Comparison of ENCODE assay signal across 8 cellular contexts in genomic region chr15:89575656-89576416, GRCh38. TPM values are rescaled to one million over a fixed set of nuclear protein-coding genes. Genes with fewer than 3 reads are reported as not detected.
A peak's percentile ranks its signal among the peaks of the same experiment; 100 is the strongest.
DNase-seq lines count a peak whose midpoint lies in the region; ATAC-seq and TF ChIP-seq lines count a peak whose summit lies in the region.

No MANE protein-coding gene starts in this region.

- H3K36me3 ChIP-seq in endodermal cell (ENCODE audit: control insufficient read depth, insufficient read depth, low read length): peaks cover 30% of the 10 kb centered on the region

- H3K9me3 ChIP-seq in endodermal cell (ENCODE audit: control insufficient read depth, low read length): no peaks in the 10 kb centered on the region

- DNase-seq in Right ventricle myocardium superior (peak; percentile 53), cardiac septum (ENCODE audit: low spot score) (no peak), SK-N-DZ (ENCODE audit: low spot score) (peak; percentile 20), endodermal cell (peak; percentile 82), hepatic stellate cell (ENCODE audit: low spot score) (no peak)
- DNase-seq in natural killer cell treated with Interleukin-12 subunit alpha and Interleukin-12 subunit beta and Interleukin-15 and Interleukin-18, amount 100 ng/mL, for 72 hours (ENCODE audit: low spot score): no peak

- peaks cover 21% of the 10 kb centered on the region for H3K4me1 Mint-ChIP-seq in endodermal cell
- H3K4me1 Mint-ChIP-seq in natural killer cell treated with Interleukin-12 subunit alpha and Interleukin-12 subunit beta and Interleukin-15 and Interleukin-18, amount 100 ng/mL, for 72 hours (ENCODE audit: low read depth in 2 of 2): peaks cover 15 to 17% of the 10 kb centered on the region in 2 donors

- peaks cover 16% of the 10 kb centered on the region for H3K36me3 Mint-ChIP-seq in endodermal cell (ENCODE audit: low read depth)
- H3K36me3 Mint-ChIP-seq in natural killer cell treated with Interleukin-12 subunit alpha and Interleukin-12 subunit beta and Interleukin-15 and Interleukin-18, amount 100 ng/mL, for 72 hours: peaks cover 5% of the 10 kb centered on the region

- TF ChIP-seq CTCF in endodermal cell (conservative IDR thresholded peaks at IDR 0.05): no peak

- H3K4me3 ChIP-seq in endodermal cell (ENCODE audit: low read length): peak overlapping the region; percentile 83

- H3K9ac ChIP-seq in endodermal cell (ENCODE audit: extremely low read depth, low read length, poor library complexity, severe bottlenecking): peak overlapping the region; percentile 70

- ATAC-seq in Right ventricle myocardium superior (ENCODE audit: poor library complexity) (peak; percentile 2), HG02981 (IDR thresholded peaks at IDR 0.05; ENCODE audit: unreplicated experiment) (peak; percentile 15), HG03108 (IDR thresholded peaks at IDR 0.05; ENCODE audit: unreplicated experiment) (no peak)
- peak in 1 of 2 donors; percentile 11 for ATAC-seq in natural killer cell treated with Interleukin-12 subunit alpha and Interleukin-12 subunit beta and Interleukin-15 and Interleukin-18, amount 100 ng/mL, for 72 hours

- no peaks in the 10 kb centered on the region for H3K4me1 ChIP-seq in endodermal cell (ENCODE audit: control insufficient read depth, insufficient read depth, low read length)

- H3K27ac Mint-ChIP-seq in endodermal cell: peak overlapping the region; percentile 89
- H3K27ac Mint-ChIP-seq in natural killer cell treated with Interleukin-12 subunit alpha and Interleukin-12 subunit beta and Interleukin-15 and Interleukin-18, amount 100 ng/mL, for 72 hours: peak overlapping the region; percentile 34 to 51

- 0 to 1% methylated on average over 35 to 60 of the region's 60 CpGs for WGBS in endodermal cell (ENCODE audit: insufficient coverage in 1 of 2, insufficient read length in 1 of 2), 2 experiments

- H3K9me3 Mint-ChIP-seq in endodermal cell: no peaks in the 10 kb centered on the region
- no peaks in the 10 kb centered on the region for H3K9me3 Mint-ChIP-seq in natural killer cell treated with Interleukin-12 subunit alpha and Interleukin-12 subunit beta and Interleukin-15 and Interleukin-18, amount 100 ng/mL, for 72 hours

- no peak overlapping the region for H3K27ac ChIP-seq in endodermal cell (ENCODE audit: low read depth, low read length)

- H3K27me3 Mint-ChIP-seq in endodermal cell (ENCODE audit: insufficient read depth): peaks cover 4% of the 10 kb centered on the region
- peaks cover 10 to 11% of the 10 kb centered on the region in 2 donors for H3K27me3 Mint-ChIP-seq in natural killer cell treated with Interleukin-12 subunit alpha and Interleukin-12 subunit beta and Interleukin-15 and Interleukin-18, amount 100 ng/mL, for 72 hours

- peak overlapping the region; percentile 88 for H3K4me3 Mint-ChIP-seq in endodermal cell
- H3K4me3 Mint-ChIP-seq in natural killer cell treated with Interleukin-12 subunit alpha and Interleukin-12 subunit beta and Interleukin-15 and Interleukin-18, amount 100 ng/mL, for 72 hours: peak overlapping the region; percentile 93

- H3K27me3 ChIP-seq in endodermal cell (ENCODE audit: control insufficient read depth, insufficient read depth, low read length, poor library complexity, severe bottlenecking): no peaks in the 10 kb centered on the region

- intact Hi-C loops in Right ventricle myocardium superior (cut with DNase I): no loop called here
- intact Hi-C loops in cardiac septum (cut with DNase I): no loop called here

RNA-seq across cellular contexts. Expression of gene TICRR, which starts 0.6 kb away (rescaled TPM):
- total RNA-seq in Right ventricle myocardium superior: 0.05 TPM
- total RNA-seq in cardiac septum: 0.03 TPM
- polyA plus RNA-seq in SK-N-DZ (2014; cell fraction: cytosol; rRNA removed): 11.6 and 14.1 TPM in 2 replicates
- polyA plus RNA-seq in SK-N-DZ (2014; cell fraction: nucleus; rRNA removed): 16.8 and 30.2 TPM in 2 replicates
- total RNA-seq in endodermal cell: 10 to 100 TPM; 21.9 to 27.2 TPM
- polyA plus RNA-seq in endodermal cell (2013, experiment 1 of 2): 20.9 TPM
- polyA plus RNA-seq in endodermal cell (2013, experiment 2 of 2): 19.5 TPM
- total RNA-seq in natural killer cell treated with Interleukin-12 subunit alpha and Interleukin-12 subunit beta and Interleukin-15 and Interleukin-18, amount 100 ng/mL, for 72 hours: 10 to 100 TPM; 12.9 to 42.1 TPM

Comparison
In these comparisons a context has a peak if more than half of its experiments do, and no peak if none do; other contexts are left out.
1. DNase-seq: peak in Right ventricle myocardium superior (single experiment), SK-N-DZ (single experiment) and endodermal cell (single experiment); none in cardiac septum (single experiment), natural killer cell treated with Interleukin-12 subunit alpha and Interleukin-12 subunit beta and Interleukin-15 and Interleukin-18, amount 100 ng/mL, for 72 hours (single experiment) and hepatic stellate cell (single experiment).
2. RNA of gene TICRR, which starts 0.6 kb away (total RNA-seq): 12.9 to 42.1 TPM in natural killer cell treated with Interleukin-12 subunit alpha and Interleukin-12 subunit beta and Interleukin-15 and Interleukin-18, amount 100 ng/mL, for 72 hours and 21.9 to 27.2 TPM in endodermal cell; 0.05 TPM in Right ventricle myocardium superior (single experiment) and 0.03 TPM in cardiac septum (single experiment); every median in the first group is over 10 times any median in the second.